8 cellular contexts compared by ENCODE assay signal in the genomic region with DNA sequence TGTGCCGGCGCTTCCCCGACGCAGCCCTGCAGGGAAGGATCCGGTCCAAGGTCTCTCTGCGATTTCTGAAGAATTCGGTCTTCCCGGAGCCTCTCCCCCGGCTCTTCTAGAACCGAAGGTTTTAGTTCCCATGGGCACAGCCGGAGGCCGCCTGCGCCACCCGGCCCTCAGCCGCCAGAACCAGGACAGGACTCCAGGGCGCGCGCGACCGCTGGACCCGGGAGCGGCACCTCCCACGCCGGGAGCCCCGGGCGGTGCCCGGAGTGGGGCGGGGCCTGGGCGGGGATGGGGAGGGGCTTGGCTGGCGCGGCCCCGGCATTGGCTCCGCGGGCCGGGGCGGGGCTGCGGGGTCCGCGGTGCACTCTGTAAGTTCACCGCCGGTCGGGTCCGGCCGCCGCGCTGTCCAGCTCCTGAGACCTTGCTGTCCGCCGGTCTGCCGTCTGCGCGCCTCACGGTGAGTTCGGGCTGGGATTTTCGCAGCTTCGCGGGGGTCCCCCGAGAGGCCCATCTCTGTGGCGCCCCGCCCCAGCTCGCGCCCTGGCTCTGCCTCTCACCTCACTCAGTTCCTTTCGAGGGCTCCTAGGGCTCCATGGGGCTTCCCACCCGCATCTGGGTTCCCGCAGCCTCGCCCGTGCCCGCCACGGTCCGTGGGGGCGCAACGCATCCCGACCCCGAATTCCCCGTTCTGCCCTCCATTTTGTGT. TPM values are rescaled to one million over a fixed set of nuclear protein-coding genes. Genes with fewer than 3 reads are reported as not detected.
A peak's percentile ranks its signal among the peaks of the same experiment; 100 is the strongest.
DNase-seq lines count a peak whose midpoint lies in the region; TF ChIP-seq lines count a peak whose summit lies in the region.

A gene with protein sequence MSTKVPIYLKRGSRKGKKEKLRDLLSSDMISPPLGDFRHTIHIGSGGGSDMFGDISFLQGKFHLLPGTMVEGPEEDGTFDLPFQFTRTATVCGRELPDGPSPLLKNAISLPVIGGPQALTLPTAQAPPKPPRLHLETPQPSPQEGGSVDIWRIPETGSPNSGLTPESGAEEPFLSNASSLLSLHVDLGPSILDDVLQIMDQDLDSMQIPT (plus strand): TSS at position 366 of the 703 bp plus-strand sequence. CDS start 6,033 bp downstream, outside the sequence.

- WGBS in HUES64: under 1% methylated on average over 74 of the region's 74 CpGs

- TF ChIP-seq CTCF in GM20000 (IDR thresholded peaks at IDR 0.05; ENCODE audit: extremely low read depth, missing control alignments): no peak

- peak; percentile 83 for DNase-seq in COLO668 (lab: John Stamatoyannopoulos, UW; ENCODE audit: unreplicated experiment)
- peak; percentile 96 for DNase-seq in GM20000 (ENCODE audit: low spot score)
- peak; percentile 68 for DNase-seq in SK-MEL-5 (ENCODE audit: low read depth, low spot score)
- peak; percentile 73 for DNase-seq in activated naive CD4-positive, alpha-beta T cell treated with anti-CD3 and anti-CD28 coated beads, Interleukin-2, amount 50 U/mL, for 16 hours
- DNase-seq in glomerular endothelial cell (ENCODE audit: extremely low read depth, low read depth, low spot score): no peak
- DNase-seq in occipital lobe (lab: John Stamatoyannopoulos, UW): peak; percentile 84
- DNase-seq in superior temporal gyrus (ENCODE audit: extremely low spot score): peak; percentile 85

- H3K4me1 ChIP-seq in HUES64 (ENCODE audit: insufficient read depth, low read length): peaks cover 23% of the 10 kb centered on the region; the same call in 1 of the 2 replicates

- H3K9me3 ChIP-seq in HUES64 (ENCODE audit: insufficient read depth, low read depth, low read length): no peaks in the 10 kb centered on the region

- H3K27me3 ChIP-seq in HUES64 (ENCODE audit: insufficient read depth, low read length): peaks cover 15% of the 10 kb centered on the region

- peak within 1 kb of the TSS; percentile 74 for H3K4me3 ChIP-seq in HUES64 (ENCODE audit: low read length)

- peak within 1 kb of the TSS; percentile 51; the same call in 1 of the 2 replicates for H3K27ac ChIP-seq in HUES64 (ENCODE audit: low read depth, low read length)

- in situ Hi-C loops in SK-MEL-5 (cut with HindIII; ENCODE audit: low pct_unique_long_range_greater_than_20kb, low sequenced_read_pairs): no loop called here

- no peaks in the 10 kb centered on the region for H3K36me3 ChIP-seq in HUES64 (ENCODE audit: insufficient read depth, low read length)

- peak within 1 kb of the TSS; percentile 71 for H3K9ac ChIP-seq in HUES64 (ENCODE audit: low read depth, low read length)

RNA-seq across cellular contexts. Expression of the gene that starts here (rescaled TPM):
- polyA plus RNA-seq in HUES64 (2013, experiment 1 of 2): 5.0 TPM
- polyA plus RNA-seq in HUES64 (2013, experiment 2 of 2): 6.6 TPM
- total RNA-seq in SK-MEL-5 (2014; rRNA removed; shearing (Covaris generic)): 0.42 and 1.2 TPM in 2 replicates
- polyA plus RNA-seq in SK-MEL-5 (2015; cell fraction: cytosol; rRNA removed): 1.6 and 3.7 TPM in 2 replicates
- polyA plus RNA-seq in SK-MEL-5 (2015; cell fraction: nucleus; rRNA removed): 3.4 TPM in 1 of 2 replicates, not detected in the other
- total RNA-seq in glomerular endothelial cell (48.0 and 56.5 TPM in 2 replicates), occipital lobe (9.0 TPM)
